ENCODE assay signal across 26 cellular contexts in genomic region chr13:42906257-42906656, GRCh38.
"Had no signal": no experiment of that assay in that cellular context is flagged by ENCODE, and none has a peak within 500 bp of the region (broad histone marks: within the 10 kb centered on the region; RNA-seq: fewer than 3 reads in every experiment).

No MANE protein-coding gene starts in this region.

- H3K27ac Mint-ChIP-seq: activated naive CD8-positive, alpha-beta T cell; effector memory CD8-positive, alpha-beta T cell; memory B cell; stimulated activated naive B cell treated with anti-CD40 and anti-IgM and Interleukin-4, amounts not matched to agents 10 μg/mL and 1 μg/mL and 100 μg/mL, for 72 hours had no signal

- H3K9me3 ChIP-seq: adrenal gland, ascending aorta, esophagus squamous epithelium, gastroesophageal sphincter, sigmoid colon, uterus had no signal

- H3K36me3 ChIP-seq: adrenal gland, ascending aorta, brain microvascular endothelial cell, esophagus squamous epithelium, sigmoid colon, uterus had no signal

- H3K9me3 Mint-ChIP-seq: effector memory CD8-positive, alpha-beta T cell; memory B cell; stimulated activated naive B cell treated with anti-CD40 and anti-IgM and Interleukin-4, amounts not matched to agents 10 μg/mL and 1 μg/mL and 100 μg/mL, for 72 hours had no signal

- ATAC-seq: effector memory CD8-positive, alpha-beta T cell; gastroesophageal sphincter; left cardiac atrium; stimulated activated naive B cell treated with anti-CD40 and anti-IgM and Interleukin-4, amounts not matched to agents 10 μg/mL and 1 μg/mL and 100 μg/mL, for 72 hours had no signal

- H3K4me1 ChIP-seq: adrenal gland, ascending aorta, esophagus squamous epithelium, gastroesophageal sphincter, sigmoid colon, uterus had no signal

- H3K4me3 ChIP-seq: adrenal gland, ascending aorta, esophagus squamous epithelium, gastroesophageal sphincter, sigmoid colon, smooth muscle cell, uterus had no signal

- DNase-seq: activated CD4-positive, alpha-beta T cell treated with anti-CD3 and anti-CD28 coated beads for 1 hour; activated CD4-positive, alpha-beta T cell treated with anti-CD3 and anti-CD28 coated beads, Interleukin-2, amount 50 U/mL, for 1 hour; activated gamma-delta T cell treated with Interleukin-2 at 50 U/mL for 16 hours; activated T-cell treated with anti-CD3 and anti-CD28 coated beads, Interleukin-2, amount 50 U/mL, for 1 hour; adrenal gland; brain microvascular endothelial cell; central memory CD4-positive, alpha-beta T cell; effector memory CD8-positive, alpha-beta T cell; esophagus squamous epithelium; head of caudate nucleus; hypothalamus; left cardiac atrium; occipital lobe; posterior cingulate gyrus; retina; sigmoid colon; stimulated activated CD4-positive, alpha-beta T cell treated with anti-CD3 and anti-CD28 coated beads, Interleukin-2, amount 100 ng/mL, for 48 hours; stimulated activated CD8-positive, alpha-beta memory T cell treated with anti-CD3 and anti-CD28 coated beads, Interleukin-4, amount 100 ng/mL, for 48 hours; stimulated activated naive B cell treated with anti-CD40 and anti-IgM and Interleukin-4, amounts not matched to agents 10 μg/mL and 1 μg/mL and 100 μg/mL, for 72 hours; trophoblast cell; uterus had no signal

- H3K27ac ChIP-seq: adrenal gland, ascending aorta, brain microvascular endothelial cell, esophagus squamous epithelium, gastroesophageal sphincter, sigmoid colon, uterus had no signal

- H3K27me3 ChIP-seq: adrenal gland, ascending aorta, brain microvascular endothelial cell, esophagus squamous epithelium, gastroesophageal sphincter, sigmoid colon, uterus had no signal
